Comparison of ENCODE assay signal across 1 cellular context in the genomic region with DNA sequence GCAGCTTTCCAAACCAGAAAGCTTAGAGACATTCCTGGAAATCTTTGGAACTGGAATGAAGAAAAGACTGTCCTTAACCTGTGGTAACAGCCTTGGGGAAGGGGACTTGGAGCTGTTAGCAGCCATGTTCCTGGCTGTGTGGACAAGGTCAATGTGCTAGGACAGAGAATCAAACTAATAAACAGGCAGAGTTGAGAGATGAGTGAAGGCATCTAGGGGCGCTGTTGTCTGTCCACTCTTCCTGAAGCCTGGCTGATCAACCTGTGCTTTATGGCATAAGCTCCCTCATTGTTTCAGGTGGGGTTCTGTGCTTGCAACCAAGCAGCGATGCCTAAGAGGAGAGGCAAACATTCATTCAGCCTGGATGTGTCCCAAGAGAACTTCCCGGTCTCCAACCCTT.
TF ChIP-seq lines count a peak whose summit lies in the region.

No MANE protein-coding gene starts in this region.

TF ChIP-seq in H1, 55 proteins besides CTCF, POLR2A, EP300 and RAD21:
- TF ChIP-seq KDM5A (IDR thresholded peaks at IDR 0.05; ENCODE audit: low read length) (no peak), SIX5 (IDR thresholded peaks at IDR 0.05; ENCODE audit: low read depth, low read length) (no peak), SP4 (IDR thresholded peaks at IDR 0.05; ENCODE audit: low read length) (no peak), CBX8 (IDR thresholded peaks at IDR 0.05; ENCODE audit: borderline replicate concordance, low read depth, low read length) (no peak), HDAC6 (IDR thresholded peaks at IDR 0.05; ENCODE audit: low read depth, low read length) (no peak), SAP30 (IDR thresholded peaks at IDR 0.05; ENCODE audit: insufficient read depth, insufficient replicate concordance, low read length) (no peak), YY1 (IDR thresholded peaks at IDR 0.05; ENCODE audit: low read depth, low read length) (no peak), NRF1 (IDR thresholded peaks at IDR 0.05; ENCODE audit: low read depth, low read length) (no peak), SRF (IDR thresholded peaks at IDR 0.05; ENCODE audit: low read depth, low read length) (no peak), RBBP5 (IDR thresholded peaks at IDR 0.05; ENCODE audit: borderline replicate concordance, low read depth, low read length) (no peak), TBP (IDR thresholded peaks at IDR 0.05; ENCODE audit: low read depth, low read length) (no peak), SIN3A (conservative IDR thresholded peaks at IDR 0.05 in 1 of 2, IDR thresholded peaks at IDR 0.05 in 1 of 2; ENCODE audit: low read depth in 1 of 2, low read length in 2 of 2) (no peak), KDM4A (IDR thresholded peaks at IDR 0.05; ENCODE audit: low read depth, low read length, severe bottlenecking) (no peak), CHD1 (IDR thresholded peaks at IDR 0.05; ENCODE audit: low read depth, low read length) (no peak)
- TF ChIP-seq, protein P1, sequence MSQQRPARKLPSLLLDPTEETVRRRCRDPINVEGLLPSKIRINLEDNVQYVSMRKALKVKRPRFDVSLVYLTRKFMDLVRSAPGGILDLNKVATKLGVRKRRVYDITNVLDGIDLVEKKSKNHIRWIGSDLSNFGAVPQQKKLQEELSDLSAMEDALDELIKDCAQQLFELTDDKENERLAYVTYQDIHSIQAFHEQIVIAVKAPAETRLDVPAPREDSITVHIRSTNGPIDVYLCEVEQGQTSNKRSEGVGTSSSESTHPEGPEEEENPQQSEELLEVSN (IDR thresholded peaks at IDR 0.05), result no peak
- TF ChIP-seq, protein P2, sequence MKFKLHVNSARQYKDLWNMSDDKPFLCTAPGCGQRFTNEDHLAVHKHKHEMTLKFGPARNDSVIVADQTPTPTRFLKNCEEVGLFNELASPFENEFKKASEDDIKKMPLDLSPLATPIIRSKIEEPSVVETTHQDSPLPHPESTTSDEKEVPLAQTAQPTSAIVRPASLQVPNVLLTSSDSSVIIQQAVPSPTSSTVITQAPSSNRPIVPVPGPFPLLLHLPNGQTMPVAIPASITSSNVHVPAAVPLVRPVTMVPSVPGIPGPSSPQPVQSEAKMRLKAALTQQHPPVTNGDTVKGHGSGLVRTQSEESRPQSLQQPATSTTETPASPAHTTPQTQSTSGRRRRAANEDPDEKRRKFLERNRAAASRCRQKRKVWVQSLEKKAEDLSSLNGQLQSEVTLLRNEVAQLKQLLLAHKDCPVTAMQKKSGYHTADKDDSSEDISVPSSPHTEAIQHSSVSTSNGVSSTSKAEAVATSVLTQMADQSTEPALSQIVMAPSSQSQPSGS (IDR thresholded peaks at IDR 0.05; ENCODE audit: low read length), result no peak
- TF ChIP-seq, protein P3, sequence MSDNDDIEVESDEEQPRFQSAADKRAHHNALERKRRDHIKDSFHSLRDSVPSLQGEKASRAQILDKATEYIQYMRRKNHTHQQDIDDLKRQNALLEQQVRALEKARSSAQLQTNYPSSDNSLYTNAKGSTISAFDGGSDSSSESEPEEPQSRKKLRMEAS (IDR thresholded peaks at IDR 0.05), result no peak
TF ChIP-seq in H1: peak in this region for 0.
